1 cellular context compared by ENCODE assay signal in genomic region chr10:79401015-79401921, GRCh38.
TF ChIP-seq lines count a peak whose summit lies in the region.

No MANE protein-coding gene starts in this region.

TF ChIP-seq in WTC11, 78 proteins besides CTCF, POLR2A, EP300 and RAD21 (continued from another document):
- TF ChIP-seq AR (CRISPR knock-in tag; IDR thresholded peaks at IDR 0.05) (no peak), SMAD3 (CRISPR knock-in tag; IDR thresholded peaks at IDR 0.05; ENCODE audit: borderline replicate concordance) (no peak), ZNF232 (CRISPR knock-in tag; IDR thresholded peaks at IDR 0.05) (no peak), NFATC4 (CRISPR knock-in tag; IDR thresholded peaks at IDR 0.05) (no peak), NR2C2 (CRISPR knock-in tag; IDR thresholded peaks at IDR 0.05) (no peak), ZMAT4 (CRISPR knock-in tag; IDR thresholded peaks at IDR 0.05) (no peak), ZNF317 (CRISPR knock-in tag; IDR thresholded peaks at IDR 0.05; ENCODE audit: borderline replicate concordance, low read depth) (no peak), ZNF512 (CRISPR knock-in tag; IDR thresholded peaks at IDR 0.05; ENCODE audit: borderline replicate concordance) (no peak), ETV6 (CRISPR knock-in tag; IDR thresholded peaks at IDR 0.05) (no peak), TEAD1 (CRISPR knock-in tag; IDR thresholded peaks at IDR 0.05) (no peak), SOX15 (CRISPR knock-in tag; IDR thresholded peaks at IDR 0.05) (no peak), MAX (CRISPR knock-in tag; IDR thresholded peaks at IDR 0.05) (no peak), CBFB (CRISPR knock-in tag; IDR thresholded peaks at IDR 0.05; ENCODE audit: low read depth) (no peak)
